In the genomic region with DNA sequence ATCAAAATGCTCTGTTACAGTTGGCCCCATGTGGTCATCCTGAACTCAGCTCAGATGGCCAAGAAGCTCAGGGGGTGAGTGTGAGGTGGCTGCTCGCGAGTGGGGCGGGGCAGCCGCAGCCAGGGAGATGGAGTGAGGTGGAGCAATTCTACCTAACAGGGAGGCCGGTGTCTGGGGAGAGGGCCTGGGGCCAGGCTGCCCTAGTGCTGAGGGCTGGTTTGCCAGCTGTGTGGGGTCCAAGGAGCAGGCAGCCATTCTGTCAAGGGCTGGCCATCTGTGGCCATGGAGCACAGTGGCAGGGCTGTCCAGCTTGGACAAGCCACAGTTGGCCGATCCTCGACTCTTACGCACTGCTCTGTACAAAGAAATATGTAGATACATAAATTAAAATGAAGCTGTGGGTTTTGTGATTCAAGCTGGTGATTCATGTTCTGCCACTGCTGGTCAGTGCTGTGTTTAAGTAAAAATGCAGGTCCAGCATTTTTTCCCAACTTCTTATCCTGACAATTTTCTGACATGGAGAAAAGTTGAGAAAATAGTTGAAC, we compare ENCODE assay signal across 13 cellular contexts.
DNase-seq lines count a peak whose midpoint lies in the region; TF ChIP-seq lines count a peak whose summit lies in the region.
"Had no signal": no experiment of that assay in that cellular context is flagged by ENCODE, and none has a peak within 500 bp of the region (broad histone marks: within the 10 kb centered on the region; RNA-seq: fewer than 3 reads in every experiment).

No MANE protein-coding gene starts in this region.

- no peak overlapping the region for H4K8ac ChIP-seq in trophoblast cell (ENCODE audit: low read depth, low read length)

- H3K9ac ChIP-seq in fibroblast of lung (ENCODE audit: insufficient read depth, low read length) = peak overlapping the region; percentile 38
- no peak overlapping the region for H3K9ac ChIP-seq in trophoblast cell (ENCODE audit: low read length)

- TF ChIP-seq CTCF in fibroblast of lung (conservative IDR thresholded peaks at IDR 0.05 in 1 of 2, IDR thresholded peaks at IDR 0.05 in 1 of 2; ENCODE audit: low read depth in 1 of 2, low read length in 2 of 2) (no peak), Calu3 (IDR thresholded peaks at IDR 0.05; ENCODE audit: unreplicated experiment) (no peak), nephron progenitor cell (IDR thresholded peaks at IDR 0.05) (no peak), esophagus squamous epithelium (IDR thresholded peaks at IDR 0.05) (no peak)

- H2AK5ac ChIP-seq in trophoblast cell (ENCODE audit: low read length) = no peak overlapping the region

- H3K27ac Mint-ChIP-seq in Calu3 (ENCODE audit: unreplicated experiment) (no peak overlapping the region), nephron progenitor cell (no peak overlapping the region)

- no peak overlapping the region for H3K14ac ChIP-seq in trophoblast cell (ENCODE audit: low read length)

- WGBS in trophoblast cell (ENCODE audit: extremely low coverage, insufficient coverage, insufficient read length) = no CpG with 5 or more reads among the region's 8 CpGs
- WGBS in esophagus squamous epithelium, 2 donors = 82 to 86% methylated on average over 5 to 8 of the region's 8 CpGs

- H3K79me1 ChIP-seq in trophoblast cell (ENCODE audit: low read length) = no peaks in the 10 kb centered on the region

- no peak overlapping the region for H3K4ac ChIP-seq in trophoblast cell (ENCODE audit: low read depth, low read length)

- no peak overlapping the region for H4K91ac ChIP-seq in trophoblast cell (ENCODE audit: low read depth, low read length)

- no peak overlapping the region for H4K12ac ChIP-seq in trophoblast cell (ENCODE audit: low read depth, low read length)

- H3K23ac ChIP-seq in trophoblast cell (ENCODE audit: low read length) = no peak overlapping the region

- H3K27me3 ChIP-seq in fibroblast of lung (ENCODE audit: control insufficient read depth, insufficient read depth, low read length) (peaks cover 2% of the 10 kb centered on the region), trophoblast cell (ENCODE audit: insufficient read depth, low read length) (no peaks in the 10 kb centered on the region), esophagus squamous epithelium (no peaks in the 10 kb centered on the region)

- H3K9me3 ChIP-seq in fibroblast of lung (ENCODE audit: control insufficient read depth, insufficient read depth, low read depth, low read length) = no peaks in the 10 kb centered on the region
- peaks cover 2% of the 10 kb centered on the region for H3K9me3 ChIP-seq in trophoblast cell (ENCODE audit: insufficient read depth, low read depth, low read length)
- no peaks in the 10 kb centered on the region for H3K9me3 ChIP-seq in esophagus squamous epithelium
- H3K9me3 ChIP-seq: left lung had no signal

- no peaks in the 10 kb centered on the region for H4K20me1 ChIP-seq in fibroblast of lung (ENCODE audit: control insufficient read depth, extremely low read depth, insufficient read depth, low read length)

- no peak for TF ChIP-seq POLR2A in esophagus squamous epithelium (IDR thresholded peaks at IDR 0.05)

- DNase-seq in EH (ENCODE audit: low read depth) (peak; percentile 93), RPMI7951 (ENCODE audit: low read depth) (peak; percentile 34), fibroblast of lung (ENCODE audit: low read depth in 2 of 2) (peak; percentile 91 to 97), trophoblast cell (peak; percentile 48 to 66), Calu3 (no peak), nephron progenitor cell (no peak), esophagus squamous epithelium (lab: John Stamatoyannopoulos, UW) (no peak)
- DNase-seq in activated T-cell treated with anti-CD3 and anti-CD28 coated beads, Interleukin-2, amount 50 U/mL, for 48 hours = no peak
- DNase-seq: CD8-positive, alpha-beta memory T cell; foreskin melanocyte; Karpas-422; left lung; NCI-H446 had no signal

- H3K36me3 Mint-ChIP-seq in Calu3 (ENCODE audit: insufficient read depth, unreplicated experiment) = peaks cover 6% of the 10 kb centered on the region
- H3K36me3 Mint-ChIP-seq in nephron progenitor cell (ENCODE audit: low read depth) = no peaks in the 10 kb centered on the region
- H3K36me3 Mint-ChIP-seq: CD8-positive, alpha-beta memory T cell had no signal

- H2BK12ac ChIP-seq in trophoblast cell (ENCODE audit: low read length) = no peak overlapping the region

- H3K4me3 Mint-ChIP-seq in Calu3 (ENCODE audit: low read depth, unreplicated experiment) (no peak overlapping the region), nephron progenitor cell (no peak overlapping the region)

- H3K4me1 Mint-ChIP-seq in Calu3 (ENCODE audit: low read depth, unreplicated experiment) = no peaks in the 10 kb centered on the region
- H3K4me1 Mint-ChIP-seq in nephron progenitor cell = no peaks in the 10 kb centered on the region

- H3K4me1 ChIP-seq in fibroblast of lung (ENCODE audit: control insufficient read depth, extremely low read depth, insufficient read depth, low read length) (peaks cover 8% of the 10 kb centered on the region), trophoblast cell (ENCODE audit: control insufficient read depth in 1 of 2, insufficient read depth in 2 of 2, low read length in 2 of 2) (peaks cover 4% of the 10 kb centered on the region in 2 experiments), esophagus squamous epithelium (peaks cover 4 to 17% (median 5%) of the 10 kb centered on the region in 3 donors)

- no peak overlapping the region for H3K18ac ChIP-seq in trophoblast cell (ENCODE audit: low read length)

- peak overlapping the region; percentile 5 for H3K27ac ChIP-seq in fibroblast of lung (ENCODE audit: insufficient read depth, low read length)
- no peak overlapping the region for H3K27ac ChIP-seq in trophoblast cell (ENCODE audit: low read depth, low read length)
- H3K27ac ChIP-seq in esophagus squamous epithelium = no peak overlapping the region
- H3K27ac ChIP-seq: left lung had no signal

- no peak overlapping the region for H2BK5ac ChIP-seq in trophoblast cell (ENCODE audit: low read depth, low read length, poor library complexity)

- CTCF ChIA-PET in Calu3 (lab: Charles Lee) = no interaction called here

- intact Hi-C loops in Calu3 (cut with micrococcal nuclease; ENCODE audit: unreplicated experiment) = no loop called here
- intact Hi-C loops in esophagus squamous epithelium (cut with DNase I) = no loop called here

- H2BK120ac ChIP-seq in trophoblast cell (ENCODE audit: insufficient read depth, low read length, poor library complexity) = no peak overlapping the region

- no peaks in the 10 kb centered on the region for H3K9me3 Mint-ChIP-seq in Calu3 (ENCODE audit: low read depth, unreplicated experiment)
- H3K9me3 Mint-ChIP-seq in nephron progenitor cell = no peaks in the 10 kb centered on the region
- H3K9me3 Mint-ChIP-seq: CD8-positive, alpha-beta memory T cell had no signal

- H3K36me3 ChIP-seq in fibroblast of lung (ENCODE audit: control insufficient read depth, insufficient read depth, low read length) (no peaks in the 10 kb centered on the region), trophoblast cell (ENCODE audit: control insufficient read depth in 1 of 2, insufficient read depth in 2 of 2, low read length in 2 of 2) (no peaks in the 10 kb centered on the region), esophagus squamous epithelium (no peaks in the 10 kb centered on the region)
- H3K36me3 ChIP-seq: left lung had no signal

- no peak overlapping the region for H2AFZ ChIP-seq in fibroblast of lung (ENCODE audit: low read length)
- no peak overlapping the region for H2AFZ ChIP-seq in trophoblast cell (ENCODE audit: insufficient read depth, low read length, poor library complexity)

- BruUV-seq in Calu3 (replicated peaks; lab: Mats Ljungman, UMichigan) = no TSS peak

- H3K27me3 Mint-ChIP-seq in Calu3 (ENCODE audit: unreplicated experiment) = peaks cover 52% of the 10 kb centered on the region
- peaks cover 39% of the 10 kb centered on the region for H3K27me3 Mint-ChIP-seq in nephron progenitor cell (ENCODE audit: low read depth, poor library complexity)

- H3K79me2 ChIP-seq in fibroblast of lung (ENCODE audit: control insufficient read depth, insufficient read depth, low read length) (no peaks in the 10 kb centered on the region), trophoblast cell (ENCODE audit: control insufficient read depth, insufficient read depth, low read length, poor library complexity) (peaks cover 5% of the 10 kb centered on the region)

- H3K4me2 ChIP-seq in fibroblast of lung (ENCODE audit: extremely low read depth, insufficient read depth, low read length) (no peak overlapping the region), trophoblast cell (ENCODE audit: low read length) (no peak overlapping the region)

- H3K4me3 ChIP-seq in fibroblast of lung (replicated peaks in 1 of 4; ENCODE audit: control extremely low read depth in 1 of 4, insufficient read depth in 1 of 4, low read depth in 3 of 4, low read length in 4 of 4) (no peak overlapping the region), trophoblast cell (ENCODE audit: low read depth, low read length) (no peak overlapping the region), esophagus squamous epithelium (no peak overlapping the region)
- H3K4me3 ChIP-seq: left lung had no signal

Comparison
In these comparisons a context has a peak if more than half of its experiments do, and no peak if none do; other contexts are left out.
1. DNase-seq: peak in EH (single experiment), RPMI7951 (single experiment), fibroblast of lung (2 of 2) and trophoblast cell (2 of 2); none in Calu3 (single experiment), activated T-cell treated with anti-CD3 and anti-CD28 coated beads, Interleukin-2, amount 50 U/mL, for 48 hours (0 of 2), nephron progenitor cell (single experiment) and esophagus squamous epithelium (single experiment).